ENCODE assay signal across 28 cellular contexts in genomic region chr12:115362319-115362976, GRCh38.
DNase-seq lines count a peak whose midpoint lies in the region; ATAC-seq, FAIRE-seq and TF ChIP-seq lines count a peak whose summit lies in the region.
"Had no signal": no experiment of that assay in that cellular context is flagged by ENCODE, and none has a peak within 500 bp of the region (broad histone marks: within the 10 kb centered on the region; RNA-seq: fewer than 3 reads in every experiment).

No MANE protein-coding gene starts in this region.

- intact Hi-C loops in pancreas (cut with DNase I) = no loop called here
- intact Hi-C loops in kidney (cut with DNase I) = no loop called here

- H2BK20ac ChIP-seq in H9 (ENCODE audit: low read depth, low read length, poor library complexity, severe bottlenecking) = no peak overlapping the region

- no peak overlapping the region for H3K4ac ChIP-seq in H9 (ENCODE audit: low read depth, low read length)

- no peak overlapping the region for H3K4me2 ChIP-seq in H9 (ENCODE audit: insufficient read depth, insufficient read length, low read length)

- H2BK5ac ChIP-seq in H9 (ENCODE audit: insufficient read length, low read length) = no peak overlapping the region

- H3K4me3 Mint-ChIP-seq in H9 = no peak overlapping the region
- H3K4me3 Mint-ChIP-seq: activated CD4-positive, alpha-beta T cell treated with anti-CD3 and anti-CD28 coated beads, Interleukin-2, amount 10 ng/mL, durations not matched to agents 7 days and 5 days; activated naive CD8-positive, alpha-beta T cell treated with anti-CD3 and anti-CD28 coated beads for 36 hours; CD14-positive monocyte; IgD-negative memory B cell; natural killer cell had no signal

- POLR2A ChIA-PET in AG04450 (lab: Yijun Ruan, JAX) = no interaction called here

- peaks cover 11 to 13% of the 10 kb centered on the region in 2 experiments for H3K9me3 Mint-ChIP-seq in H9
- H3K9me3 Mint-ChIP-seq: activated CD4-positive, alpha-beta T cell treated with anti-CD3 and anti-CD28 coated beads, Interleukin-2, amount 10 ng/mL, durations not matched to agents 7 days and 5 days had no signal

- H4K91ac ChIP-seq in H9 (ENCODE audit: insufficient read length, low read depth, low read length) = no peak overlapping the region

- H3T11ph ChIP-seq in H9 (ENCODE audit: low read length) = no peak overlapping the region

- no peak overlapping the region for H2AK5ac ChIP-seq in H9 (ENCODE audit: insufficient read length, low read length)

- no peak overlapping the region for H3K18ac ChIP-seq in H9 (ENCODE audit: insufficient read length, low read depth, low read length)

- WGBS in H9 (ENCODE audit: extremely low coverage, insufficient read length, low lambda C conversion rate) = no CpG with 5 or more reads among the region's 4 CpGs
- 49 to 58% methylated on average over 4 of the region's 4 CpGs for WGBS in pancreas, 2 donors

- H3K27me3 Mint-ChIP-seq in H9 (ENCODE audit: low read depth) = no peaks in the 10 kb centered on the region; the same call in 1 of the 2 replicates
- H3K27me3 Mint-ChIP-seq: activated CD4-positive, alpha-beta T cell treated with anti-CD3 and anti-CD28 coated beads, Interleukin-2, amount 10 ng/mL, durations not matched to agents 7 days and 5 days; IgD-negative memory B cell had no signal

- H4K5ac ChIP-seq in H9 (ENCODE audit: insufficient read length, low read depth, low read length) = no peak overlapping the region

- peaks cover 2 to 4% of the 10 kb centered on the region in 2 experiments; a peak in 3 of 4 replicates for H3K4me1 Mint-ChIP-seq in H9
- H3K4me1 Mint-ChIP-seq: activated CD4-positive, alpha-beta T cell treated with anti-CD3 and anti-CD28 coated beads, Interleukin-2, amount 10 ng/mL, durations not matched to agents 7 days and 5 days; activated naive CD8-positive, alpha-beta T cell treated with anti-CD3 and anti-CD28 coated beads for 36 hours; CD14-positive monocyte; IgD-negative memory B cell; natural killer cell had no signal

- no peaks in the 10 kb centered on the region for H3K23me2 ChIP-seq in H9 (ENCODE audit: insufficient read length, low read depth, low read length, poor library complexity, severe bottlenecking)

- H4K8ac ChIP-seq in H9 (replicated peaks; ENCODE audit: insufficient read length, low read depth, low read length) = no peak overlapping the region

- H3K36me3 ChIP-seq in pancreas = no peaks in the 10 kb centered on the region
- H3K36me3 ChIP-seq in kidney (ENCODE audit: control insufficient read depth in 1 of 2, insufficient read depth in 2 of 2, low read length in 2 of 2) = no peaks in the 10 kb centered on the region
- H3K36me3 ChIP-seq: esophagus squamous epithelium, heart right ventricle, left lung, MG63, right lobe of liver had no signal

- FAIRE-seq in pancreas (lab: Jason Lieb, UNC) (no peak), kidney (lab: Jason Lieb, UNC) (no peak)

- H2AFZ ChIP-seq in H9 (ENCODE audit: low read length) = no peak overlapping the region
- H2AFZ ChIP-seq: parathyroid adenoma had no signal

- H3K9ac ChIP-seq in H9 (ENCODE audit: extremely low read depth, insufficient read length, low read length) (no peak overlapping the region), kidney (ENCODE audit: low read length in 2 of 2) (no peak overlapping the region)
- H3K9ac ChIP-seq: parathyroid adenoma had no signal

- H3K36me3 Mint-ChIP-seq in H9 (ENCODE audit: insufficient read depth in 1 of 3, low read depth in 3 of 3) = peaks cover 5 to 11% (median 6%) of the 10 kb centered on the region in 3 experiments; a peak in 3 of 7 replicates
- H3K36me3 Mint-ChIP-seq: activated naive CD8-positive, alpha-beta T cell treated with anti-CD3 and anti-CD28 coated beads for 36 hours; CD14-positive monocyte; IgD-negative memory B cell; natural killer cell had no signal

- H3K14ac ChIP-seq in H9 (ENCODE audit: insufficient read depth, low read length) = no peak overlapping the region

- no peak overlapping the region for H2BK12ac ChIP-seq in H9 (ENCODE audit: insufficient read length, low read depth, low read length)

- no peaks in the 10 kb centered on the region; the same call in 1 of the 2 replicates for H3K9me3 ChIP-seq in AG04450 (ENCODE audit: control insufficient read depth, insufficient read depth, low read length)
- no peaks in the 10 kb centered on the region for H3K9me3 ChIP-seq in H9 (ENCODE audit: control insufficient read depth, low read depth, low read length)
- no peaks in the 10 kb centered on the region for H3K9me3 ChIP-seq in pancreas
- no peaks in the 10 kb centered on the region for H3K9me3 ChIP-seq in kidney (ENCODE audit: control insufficient read depth in 1 of 2, low read length in 2 of 2)
- H3K9me3 ChIP-seq: esophagus squamous epithelium, heart right ventricle, left lung, MG63, right lobe of liver had no signal

- H3K27ac ChIP-seq in AG04450 (ENCODE audit: low read depth, low read length) (no peak overlapping the region), H9 (ENCODE audit: insufficient read length, low read depth, low read length) (no peak overlapping the region), pancreas (no peak overlapping the region), kidney (ENCODE audit: low read depth in 2 of 2, low read length in 2 of 2) (no peak overlapping the region)
- H3K27ac ChIP-seq: esophagus squamous epithelium, heart right ventricle, left lung, parathyroid adenoma, right lobe of liver had no signal

- H3K79me2 ChIP-seq in H9 (ENCODE audit: insufficient read depth, low read length) = no peaks in the 10 kb centered on the region
- H3K79me2 ChIP-seq: parathyroid adenoma had no signal

- no peak overlapping the region for H3K56ac ChIP-seq in H9 (ENCODE audit: insufficient read length, low read depth, low read length)

- H2BK15ac ChIP-seq in H9 (ENCODE audit: low read depth, low read length) = no peak overlapping the region

- ATAC-seq in SK-N-SH treated with all-trans-retinoic acid at 6 μM for 48 hours (peak; percentile 78), pancreas (no peak), HG02678 (IDR thresholded peaks at IDR 0.05; ENCODE audit: unreplicated experiment) (no peak)
- ATAC-seq: heart right ventricle, left lung, natural killer cell, right lobe of liver had no signal

- H3K4me1 ChIP-seq in H9 (ENCODE audit: insufficient read depth, low read length) = no peaks in the 10 kb centered on the region
- no peaks in the 10 kb centered on the region for H3K4me1 ChIP-seq in pancreas
- H3K4me1 ChIP-seq in kidney (ENCODE audit: control insufficient read depth in 1 of 2, insufficient read depth in 1 of 2, low read depth in 1 of 2, low read length in 2 of 2) = no peaks in the 10 kb centered on the region
- H3K4me1 ChIP-seq: esophagus squamous epithelium, heart right ventricle, left lung, parathyroid adenoma had no signal

- H3K4me3 ChIP-seq in AG04450 (ENCODE audit: low read depth, low read length) = no peak overlapping the region
- no peak overlapping the region for H3K4me3 ChIP-seq in pancreas
- H3K4me3 ChIP-seq in kidney (ENCODE audit: low read length in 2 of 2) = no peak overlapping the region
- H3K4me3 ChIP-seq: esophagus squamous epithelium, heart right ventricle, left lung, MG63, right lobe of liver had no signal

- H3K23ac ChIP-seq in H9 (ENCODE audit: insufficient read length, low read depth, low read length) = no peak overlapping the region

- H3K27ac Mint-ChIP-seq in H9 = no peak overlapping the region
- H3K27ac Mint-ChIP-seq: activated CD4-positive, alpha-beta T cell treated with anti-CD3 and anti-CD28 coated beads, Interleukin-2, amount 10 ng/mL, durations not matched to agents 7 days and 5 days; activated naive CD8-positive, alpha-beta T cell treated with anti-CD3 and anti-CD28 coated beads for 36 hours; IgD-negative memory B cell; natural killer cell had no signal

- H4K20me1 ChIP-seq in H9 (ENCODE audit: control insufficient read depth, insufficient read depth, insufficient read length) = no peaks in the 10 kb centered on the region

- peak; percentile 23; the same call in 1 of the 2 replicates for TF ChIP-seq CTCF in AG04450 (IDR thresholded peaks at IDR 0.05; ENCODE audit: low read depth, low read length)
- peak; percentile 27; the same call in 2 of the 3 replicates for TF ChIP-seq CTCF in H9 (conservative IDR thresholded peaks at IDR 0.05)
- no peak for TF ChIP-seq CTCF in pancreas (IDR thresholded peaks at IDR 0.05)
- no peak for TF ChIP-seq CTCF in kidney (IDR thresholded peaks at IDR 0.05; ENCODE audit: borderline replicate concordance, extremely low read depth, insufficient read depth)

- H3K27me3 ChIP-seq in AG04450 (ENCODE audit: control insufficient read depth, insufficient read depth, low read length) = no peaks in the 10 kb centered on the region
- H3K27me3 ChIP-seq in H9 (ENCODE audit: insufficient read depth, low read length) = no peaks in the 10 kb centered on the region
- peaks cover 0 to 4% (median 0%) of the 10 kb centered on the region in 4 donors for H3K27me3 ChIP-seq in pancreas
- H3K27me3 ChIP-seq: esophagus squamous epithelium, left lung, MG63, right lobe of liver had no signal

- CTCF ChIA-PET in AG04450 (lab: Charles Lee) = interaction anchor here (0.6 kb wide), 1 partner anchor 530 kb away, joined by 6 read pairs; no protein-coding TSS in a partner anchor

- no peak overlapping the region for H2BK120ac ChIP-seq in H9 (ENCODE audit: low read depth, low read length, poor library complexity, severe bottlenecking)

- no peak for DNase-seq in AG04450 (ENCODE audit: low read depth, low spot score)
- DNase-seq in H9 = no peak
- DNase-seq in fibroblast of peridontal ligament (ENCODE audit: extremely low read depth) = peak; percentile 69
- DNase-seq in CD1c-positive myeloid dendritic cell (ENCODE audit: extremely low spot score) = no peak
- no peak for DNase-seq in pancreas
- no peak for DNase-seq in kidney
- DNase-seq: activated CD4-positive, alpha-beta T cell treated with anti-CD3 and anti-CD28 coated beads, Interleukin-2, amount 10 ng/mL, durations not matched to agents 7 days and 5 days; activated CD8-positive, alpha-beta memory T cell treated with anti-CD3 and anti-CD28 coated beads, Interleukin-2, amount 50 U/mL, for 48 hours; activated naive CD8-positive, alpha-beta T cell treated with anti-CD3 and anti-CD28 coated beads for 36 hours; cerebellar nuclear complex; DMS 273 treated with DMSO at 0.1 percent for 48 hours; effector CD4-positive, alpha-beta T cell; esophagus squamous epithelium; GDM1; heart right ventricle; left lung; MG63; natural killer cell; NCI-H1436; NCI-H524; right lobe of liver; stimulated activated CD4-positive, alpha-beta T cell treated with anti-CD3 and anti-CD28 coated beads, Interleukin-15, amount 100 ng/mL, for 24 hours; T-helper 2 cell had no signal

- no peaks in the 10 kb centered on the region for H3K79me1 ChIP-seq in H9 (ENCODE audit: insufficient read depth, low read depth, low read length, poor library complexity, severe bottlenecking)

TF ChIP-seq in SK-N-SH treated with all-trans-retinoic acid at 6 μM for 48 hours, 23 proteins besides CTCF, POLR2A, EP300 and RAD21 (continues in another document):
- 0 out of 2 replicates have a peak, but pooled peaks have one; percentile 4 for TF ChIP-seq ZNF70 (CRISPR knock-in tag; IDR thresholded peaks at IDR 0.05)
- no peak for TF ChIP-seq ESRRG (CRISPR knock-in tag; IDR thresholded peaks at IDR 0.05)
- peak; percentile 79 for TF ChIP-seq TCF4 (CRISPR knock-in tag; IDR thresholded peaks at IDR 0.05; ENCODE audit: borderline replicate concordance)
- TF ChIP-seq ZFP30 (CRISPR knock-in tag; IDR thresholded peaks at IDR 0.05) = no peak

Comparison
In these comparisons a context has a peak if more than half of its experiments do, and no peak if none do; other contexts are left out.
1. CTCF ChIP-seq: peak in AG04450 (single experiment) and H9 (single experiment); none in pancreas (0 of 4) and kidney (single experiment).